ENCODE assay signal across 8 cellular contexts in the genomic region with DNA sequence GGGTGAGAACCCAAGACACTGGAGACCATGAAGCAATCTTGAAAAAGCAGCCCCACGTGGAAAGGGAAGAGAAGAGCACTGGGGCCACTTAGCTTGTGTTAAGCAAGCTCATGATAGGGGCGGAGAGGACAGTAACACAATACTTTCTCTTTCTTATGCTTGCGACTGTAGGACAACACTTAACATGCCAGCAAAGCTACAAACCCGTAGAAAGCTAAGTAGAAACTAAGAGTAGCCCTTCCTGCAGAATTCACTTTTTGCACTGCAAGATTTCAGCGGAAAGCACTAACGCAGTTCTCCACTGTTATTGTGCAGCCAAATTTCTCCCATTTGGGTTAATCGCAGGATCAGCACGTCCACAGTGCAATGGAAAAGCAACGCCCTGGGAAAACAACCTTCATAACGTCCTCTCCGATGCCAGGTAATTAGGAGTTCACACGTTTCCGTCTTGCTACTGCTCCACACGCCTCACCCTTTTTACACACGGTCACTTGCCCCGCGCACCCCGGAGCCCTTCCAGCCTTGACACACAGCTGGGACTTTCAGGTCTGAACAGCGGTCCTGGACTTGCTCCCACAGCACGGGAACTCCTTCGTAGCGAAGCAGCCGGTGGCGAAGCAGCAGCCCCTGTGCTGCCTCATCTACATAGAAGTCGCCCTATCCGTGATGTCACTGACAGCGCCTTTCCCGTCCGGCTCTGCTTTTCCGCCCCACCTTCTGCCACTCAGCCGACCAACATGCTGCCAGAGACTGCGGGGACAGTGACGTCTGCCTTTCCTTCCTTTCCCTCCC.
A peak's percentile ranks its signal among the peaks of the same experiment; 100 is the strongest.
DNase-seq lines count a peak whose midpoint lies in the region; ATAC-seq and TF ChIP-seq lines count a peak whose summit lies in the region.

No MANE protein-coding gene starts in this region.

- POLR2A ChIA-PET in activated CD4-positive, alpha-beta T cell treated with anti-CD3 and anti-CD28 coated beads for 36 hours (lab: Charles Lee): interaction anchor here (0.5 to 6.5 kb wide), 33 partner anchors 11 to 1958 kb away, joined by 3 to 289 read pairs (median 8); a partner anchor contains a TSS

- H3K27me3 Mint-ChIP-seq in activated CD4-positive, alpha-beta T cell treated with anti-CD3 and anti-CD28 coated beads for 36 hours: no peaks in the 10 kb centered on the region

- no peaks in the 10 kb centered on the region for H3K36me3 Mint-ChIP-seq in activated CD4-positive, alpha-beta T cell treated with anti-CD3 and anti-CD28 coated beads for 36 hours (ENCODE audit: low read depth)

- no peaks in the 10 kb centered on the region for H3K9me3 Mint-ChIP-seq in activated CD4-positive, alpha-beta T cell treated with anti-CD3 and anti-CD28 coated beads for 36 hours (ENCODE audit: low read depth)

- peak overlapping the region; percentile 99 for H3K27ac ChIP-seq in 22Rv1
- H3K27ac ChIP-seq in cingulate gyrus (ENCODE audit: low read depth, low read length): peak overlapping the region; percentile 19

- peak; percentile 98 for DNase-seq in NCI-H345 (lab: John Stamatoyannopoulos, UW)
- peak; percentile 91 for DNase-seq in activated CD4-positive, alpha-beta T cell treated with anti-CD3 and anti-CD28 coated beads for 36 hours
- DNase-seq in left lobe of liver (ENCODE audit: low spot score): peak; percentile 85
- peak; percentile 80 to 81 for DNase-seq in stimulated activated CD4-positive, alpha-beta T cell treated with anti-CD3 and anti-CD28 coated beads, Interleukin-2, amount 100 ng/mL, for 24 hours

- no peak for TF ChIP-seq CTCF in 22Rv1 (IDR thresholded peaks at IDR 0.05)

- intact Hi-C loops in activated CD4-positive, alpha-beta T cell treated with anti-CD3 and anti-CD28 coated beads for 36 hours (cut with DNase I, micrococcal nuclease): loop anchor here (1.0 to 5.0 kb wide), 5 partner anchors 28 to 297 kb away; no protein-coding TSS in a partner anchor

- peaks cover 32% of the 10 kb centered on the region for H3K4me1 Mint-ChIP-seq in activated CD4-positive, alpha-beta T cell treated with anti-CD3 and anti-CD28 coated beads for 36 hours

- CTCF ChIA-PET in activated CD4-positive, alpha-beta T cell treated with anti-CD3 and anti-CD28 coated beads for 36 hours (lab: Charles Lee): interaction anchor here (1.0 to 2.1 kb wide), 3 partner anchors 11 to 71 kb away, joined by 5 to 7 read pairs (median 5); no protein-coding TSS in a partner anchor

- peak overlapping the region; percentile 85 for H3K4me3 Mint-ChIP-seq in activated CD4-positive, alpha-beta T cell treated with anti-CD3 and anti-CD28 coated beads for 36 hours

- peak overlapping the region; percentile 100 for H3K27ac Mint-ChIP-seq in activated CD4-positive, alpha-beta T cell treated with anti-CD3 and anti-CD28 coated beads for 36 hours

- ATAC-seq in GM18867 (IDR thresholded peaks at IDR 0.05; ENCODE audit: unreplicated experiment) (peak; percentile 82), HG03108 (IDR thresholded peaks at IDR 0.05; ENCODE audit: unreplicated experiment) (peak; percentile 69), left lobe of liver (peak; percentile 87)
- peak; percentile 87 for ATAC-seq in activated CD4-positive, alpha-beta T cell treated with anti-CD3 and anti-CD28 coated beads for 36 hours

Comparison
In these comparisons a context has a peak if more than half of its experiments do, and no peak if none do; other contexts are left out.
1. Peak in every context shown above with its lines: DNase-seq, ATAC-seq and H3K27ac ChIP-seq.